Comparison of ENCODE assay signal across 16 cellular contexts in the genomic region with DNA sequence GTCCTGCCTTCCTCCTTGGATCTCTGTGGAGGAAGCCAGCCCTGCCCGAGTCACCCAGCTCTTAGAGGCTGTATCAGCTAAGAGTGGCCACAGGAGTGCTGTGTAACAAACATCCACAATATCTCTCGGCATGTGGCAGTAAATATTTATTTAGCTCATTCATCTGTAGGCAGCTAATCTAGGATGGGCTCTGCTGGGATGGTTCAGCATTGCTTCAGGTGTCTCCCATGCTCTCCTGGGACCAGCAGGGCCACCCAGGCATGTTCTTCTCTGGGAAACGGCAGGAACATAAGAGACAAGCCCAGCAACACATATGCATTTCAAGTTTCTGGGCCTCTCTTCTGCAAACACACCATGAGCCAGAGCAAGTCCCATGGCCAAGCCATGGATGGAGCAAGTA. TPM values are rescaled to one million over a fixed set of nuclear protein-coding genes. Genes with fewer than 3 reads are reported as not detected.
A peak's percentile ranks its signal among the peaks of the same experiment; 100 is the strongest.
DNase-seq lines count a peak whose midpoint lies in the region; ATAC-seq and TF ChIP-seq lines count a peak whose summit lies in the region.
"Had no signal": no experiment of that assay in that cellular context is flagged by ENCODE, and none has a peak within 500 bp of the region (broad histone marks: within the 10 kb centered on the region; RNA-seq: fewer than 3 reads in every experiment).

No MANE protein-coding gene starts in this region.

- peak overlapping the region; percentile 31 for H3K27ac Mint-ChIP-seq in progenitor cell of endocrine pancreas
- H3K27ac Mint-ChIP-seq: CD8-positive, alpha-beta memory T cell; HFFc6 had no signal

- peaks cover 43% of the 10 kb centered on the region for H3K4me1 ChIP-seq in left ventricle myocardium inferior
- no peaks in the 10 kb centered on the region for H3K4me1 ChIP-seq in upper lobe of right lung

- H3K27me3 ChIP-seq in left ventricle myocardium inferior (ENCODE audit: low read depth) (no peaks in the 10 kb centered on the region), upper lobe of right lung (peaks cover under 1% of the 10 kb centered on the region)

- H3K36me3 ChIP-seq in left ventricle myocardium inferior (no peaks in the 10 kb centered on the region), upper lobe of right lung (no peaks in the 10 kb centered on the region)

- TF ChIP-seq CTCF in left ventricle myocardium inferior (IDR thresholded peaks at IDR 0.05; ENCODE audit: borderline replicate concordance) (no peak), progenitor cell of endocrine pancreas (IDR thresholded peaks at IDR 0.05; ENCODE audit: unreplicated experiment) (no peak), upper lobe of right lung (IDR thresholded peaks at IDR 0.05) (no peak)

- H3K27ac ChIP-seq in left ventricle myocardium inferior (replicated peaks) (peak overlapping the region; percentile 58), upper lobe of right lung (no peak overlapping the region)
- H3K27ac ChIP-seq: 22Rv1 had no signal

- peaks cover 7% of the 10 kb centered on the region for H3K4me1 Mint-ChIP-seq in progenitor cell of endocrine pancreas (ENCODE audit: low read depth)
- H3K4me1 Mint-ChIP-seq: CD8-positive, alpha-beta memory T cell had no signal

- H3K4me3 ChIP-seq in left ventricle myocardium inferior: no peak overlapping the region
- no peak overlapping the region for H3K4me3 ChIP-seq in upper lobe of right lung

- H3K4me3 Mint-ChIP-seq in progenitor cell of endocrine pancreas (ENCODE audit: low read depth): no peak overlapping the region
- H3K4me3 Mint-ChIP-seq: CD8-positive, alpha-beta memory T cell; HFFc6 had no signal

- peaks cover 35% of the 10 kb centered on the region for H3K27me3 Mint-ChIP-seq in progenitor cell of endocrine pancreas

- H3K36me3 Mint-ChIP-seq in progenitor cell of endocrine pancreas (ENCODE audit: insufficient read depth): peaks cover 13% of the 10 kb centered on the region

- H3K9me3 ChIP-seq in left ventricle myocardium inferior (replicated peaks) (peaks cover 23% of the 10 kb centered on the region), upper lobe of right lung (no peaks in the 10 kb centered on the region)
- H3K9me3 ChIP-seq: Caco-2 had no signal

- ATAC-seq in left ventricle myocardium superior (no peak), upper lobe of right lung (no peak)

- intact Hi-C loops in left ventricle myocardium inferior (cut with micrococcal nuclease) (no loop called here), left ventricle myocardium superior (cut with micrococcal nuclease) (no loop called here), upper lobe of right lung (cut with DNase I) (loop anchor here (5.0 kb wide), 1 partner anchor 177 kb away; no protein-coding TSS in a partner anchor)

- DNase-seq in activated CD4-positive, CD25-positive, alpha-beta regulatory T cell treated with anti-CD3 and anti-CD28 coated beads, Interleukin-2, amount 50 U/mL, for 72 hours: peak; percentile 18
- no peak for DNase-seq in activated CD4-positive, CD25-positive, alpha-beta regulatory T cell (lab: John Stamatoyannopoulos, UW)
- no peak for DNase-seq in left ventricle myocardium inferior
- DNase-seq in left ventricle myocardium superior: no peak
- no peak for DNase-seq in progenitor cell of endocrine pancreas (ENCODE audit: low spot score, unreplicated experiment)
- DNase-seq in upper lobe of right lung: peak; percentile 15
- no peak for DNase-seq in KG1 (lab: John Stamatoyannopoulos, UW)
- no peak for DNase-seq in NCI-H187 (lab: John Stamatoyannopoulos, UW)
- DNase-seq: CD8-positive, alpha-beta memory T cell; DND-41; GDM1; HCEC 1CT; HFFc6 had no signal

- H3K9me3 Mint-ChIP-seq in progenitor cell of endocrine pancreas (ENCODE audit: low read depth): peaks cover 27% of the 10 kb centered on the region

RNA-seq across cellular contexts. Expression of gene HRH2, which starts 56.1 kb away (rescaled TPM):
- total RNA-seq in left ventricle myocardium inferior: 47.7 TPM
- 58.0 TPM for total RNA-seq in left ventricle myocardium superior
- 1.2 and 1.5 TPM in 2 replicates for total RNA-seq in progenitor cell of endocrine pancreas
- total RNA-seq in upper lobe of right lung: 8.2 TPM
- total RNA-seq: A673, Caco-2, HFFc6 had no signal

Comparison
In these comparisons a context has a peak if more than half of its experiments do, and no peak if none do; other contexts are left out.
1. DNase-seq: peak in activated CD4-positive, CD25-positive, alpha-beta regulatory T cell treated with anti-CD3 and anti-CD28 coated beads, Interleukin-2, amount 50 U/mL, for 72 hours (single experiment) and upper lobe of right lung (single experiment); none in activated CD4-positive, CD25-positive, alpha-beta regulatory T cell (0 of 4), left ventricle myocardium inferior (single experiment), left ventricle myocardium superior (single experiment), progenitor cell of endocrine pancreas (single experiment), KG1 (single experiment) and NCI-H187 (0 of 2).